8 cellular contexts compared by ENCODE assay signal in genomic region chr13:23578411-23579071, GRCh38. TPM values are rescaled to one million over a fixed set of nuclear protein-coding genes. Genes with fewer than 3 reads are reported as not detected.
DNase-seq lines count a peak whose midpoint lies in the region; ATAC-seq and TF ChIP-seq lines count a peak whose summit lies in the region.

No MANE protein-coding gene starts in this region.

- POLR2A ChIA-PET in activated naive CD8-positive, alpha-beta T cell treated with anti-CD3 and anti-CD28 coated beads, Interleukin-2, amount 10 ng/mL, durations not matched to agents 7 days and 5 days (lab: Charles Lee), result no interaction called here

- H3K4me1 ChIP-seq in HUES64 (ENCODE audit: insufficient read depth, low read length) (peaks cover 6% of the 10 kb centered on the region; the same call in 1 of the 2 replicates), right atrium auricular region (peaks cover 0 to 22% of the 10 kb centered on the region in 2 donors)

- peak overlapping the region; percentile 68 for H3K4me3 Mint-ChIP-seq in activated naive CD8-positive, alpha-beta T cell treated with anti-CD3 and anti-CD28 coated beads, Interleukin-2, amount 10 ng/mL, durations not matched to agents 7 days and 5 days

- ATAC-seq in GM21526 (IDR thresholded peaks at IDR 0.05; ENCODE audit: low FRiP score, unreplicated experiment), result peak; percentile 62
- peak; percentile 78 for ATAC-seq in activated naive CD8-positive, alpha-beta T cell treated with anti-CD3 and anti-CD28 coated beads, Interleukin-2, amount 10 ng/mL, durations not matched to agents 7 days and 5 days (ENCODE audit: low read depth)

- H3K27ac Mint-ChIP-seq in activated naive CD8-positive, alpha-beta T cell treated with anti-CD3 and anti-CD28 coated beads, Interleukin-2, amount 10 ng/mL, durations not matched to agents 7 days and 5 days, result no peak overlapping the region

- no peaks in the 10 kb centered on the region for H3K36me3 Mint-ChIP-seq in activated naive CD8-positive, alpha-beta T cell treated with anti-CD3 and anti-CD28 coated beads, Interleukin-2, amount 10 ng/mL, durations not matched to agents 7 days and 5 days

- WGBS in HUES64, result 11% methylated on average over 42 of the region's 42 CpGs

- H3K9ac ChIP-seq in HUES64 (ENCODE audit: low read depth, low read length), result peak overlapping the region; percentile 63

- H3K27me3 Mint-ChIP-seq in activated naive CD8-positive, alpha-beta T cell treated with anti-CD3 and anti-CD28 coated beads, Interleukin-2, amount 10 ng/mL, durations not matched to agents 7 days and 5 days, result peaks cover 44% of the 10 kb centered on the region

- H3K27ac ChIP-seq in HUES64 (ENCODE audit: low read depth, low read length), result peak overlapping the region; percentile 38; the same call in 1 of the 2 replicates
- peak overlapping the region; percentile 94 to 95 for H3K27ac ChIP-seq in right atrium auricular region

- peaks cover 6% of the 10 kb centered on the region for H3K4me1 Mint-ChIP-seq in activated naive CD8-positive, alpha-beta T cell treated with anti-CD3 and anti-CD28 coated beads, Interleukin-2, amount 10 ng/mL, durations not matched to agents 7 days and 5 days

- H3K9me3 ChIP-seq in HUES64 (ENCODE audit: insufficient read depth, low read depth, low read length) (no peaks in the 10 kb centered on the region), right atrium auricular region (no peaks in the 10 kb centered on the region)

- no peaks in the 10 kb centered on the region for H3K9me3 Mint-ChIP-seq in activated naive CD8-positive, alpha-beta T cell treated with anti-CD3 and anti-CD28 coated beads, Interleukin-2, amount 10 ng/mL, durations not matched to agents 7 days and 5 days

- H3K4me3 ChIP-seq in HUES64 (ENCODE audit: low read length), result peak overlapping the region; percentile 73
- peak overlapping the region; percentile 64 to 96 for H3K4me3 ChIP-seq in right atrium auricular region

- TF ChIP-seq CTCF in right atrium auricular region (IDR thresholded peaks at IDR 0.05), result peak in 1 of 2 donors; percentile 78

- DNase-seq in DMS153 treated with DMSO at 0.1 percent for 48 hours (lab: John Stamatoyannopoulos, UW; ENCODE audit: unreplicated experiment), result peak; percentile 30
- DNase-seq in SKM-1 treated with dmso at 0.1 percent for 144 hours (lab: John Stamatoyannopoulos, UW; ENCODE audit: unreplicated experiment), result peak; percentile 31
- peak; percentile 80 for DNase-seq in activated naive CD8-positive, alpha-beta T cell treated with anti-CD3 and anti-CD28 coated beads, Interleukin-2, amount 10 ng/mL, durations not matched to agents 7 days and 5 days
- peak; percentile 83 for DNase-seq in right atrium auricular region (ENCODE audit: low spot score)
- peak; percentile 51 for DNase-seq in renal cortical epithelial cell (ENCODE audit: low read depth)
- DNase-seq in NCI-H2107 treated with DMSO at 0.1 percent for 48 hours (lab: John Stamatoyannopoulos, UW; ENCODE audit: unreplicated experiment), result no peak

- no peaks in the 10 kb centered on the region for H3K36me3 ChIP-seq in HUES64 (ENCODE audit: insufficient read depth, low read length)
- H3K36me3 ChIP-seq in right atrium auricular region, result no peaks in the 10 kb centered on the region

- H3K27me3 ChIP-seq in HUES64 (ENCODE audit: insufficient read depth, low read length) (peaks cover 37% of the 10 kb centered on the region), right atrium auricular region (no peaks in the 10 kb centered on the region)

RNA-seq across cellular contexts. Expression of gene TNFRSF19, which starts 8.3 kb away (rescaled TPM):
- 7.8 TPM for polyA plus RNA-seq in HUES64 (2013, experiment 1 of 2)
- 11.7 TPM for polyA plus RNA-seq in HUES64 (2013, experiment 2 of 2)
- not detected for total RNA-seq in activated naive CD8-positive, alpha-beta T cell treated with anti-CD3 and anti-CD28 coated beads, Interleukin-2, amount 10 ng/mL, durations not matched to agents 7 days and 5 days
- 10 to 100 TPM; 32.2 to 38.5 TPM for total RNA-seq in right atrium auricular region
- 22.5 and 30.2 TPM in 2 replicates for total RNA-seq in renal cortical epithelial cell

Comparison
In these comparisons a context has a peak if more than half of its experiments do, and no peak if none do; other contexts are left out.
1. RNA of gene TNFRSF19, which starts 8.3 kb away (total RNA-seq): 32.2 to 38.5 TPM in right atrium auricular region and 22.5 to 30.2 TPM in renal cortical epithelial cell; not detected in activated naive CD8-positive, alpha-beta T cell treated with anti-CD3 and anti-CD28 coated beads, Interleukin-2, amount 10 ng/mL, durations not matched to agents 7 days and 5 days; every median in the first group is over 10 times any median in the second.